Comparison of ENCODE assay signal across 8 cellular contexts in genomic region chr15:43828061-43828657, GRCh38. TPM values are rescaled to one million over a fixed set of nuclear protein-coding genes. Genes with fewer than 3 reads are reported as not detected.
DNase-seq lines count a peak whose midpoint lies in the region; ATAC-seq and TF ChIP-seq lines count a peak whose summit lies in the region.

No MANE protein-coding gene starts in this region.

- intact Hi-C loops in MCF 10A (cut with micrococcal nuclease) (no loop called here), aorta (cut with DNase I) (no loop called here)

- TSS peak; percentile 23 for BruUV-seq in MCF 10A (replicated peaks; lab: Mats Ljungman, UMichigan)

- no peaks in the 10 kb centered on the region for H3K9me3 ChIP-seq in aorta (ENCODE audit: control insufficient read depth, low read length)

- H3K27me3 ChIP-seq in aorta (ENCODE audit: control insufficient read depth in 1 of 2, insufficient read depth in 2 of 2, low read length in 1 of 2) = no peaks in the 10 kb centered on the region

- peak overlapping the region; percentile 97 for H3K4me3 ChIP-seq in GM08714 (ENCODE audit: low read length)
- no peak overlapping the region for H3K4me3 ChIP-seq in aorta (ENCODE audit: low read length in 2 of 2)

- peak overlapping the region; percentile 64 for H3K27ac Mint-ChIP-seq in MCF 10A (ENCODE audit: low read depth, unreplicated experiment)
- peak overlapping the region; percentile 21 for H3K27ac Mint-ChIP-seq in osteocyte (ENCODE audit: unreplicated experiment)

- DNase-seq in NAMALWA (ENCODE audit: low spot score) (peak; percentile 71), MCF 10A (ENCODE audit: unreplicated experiment) (peak; percentile 6), osteocyte (ENCODE audit: extremely low spot score, unreplicated experiment) (peak; percentile 13), HUDEP-2 (lab: John Stamatoyannopoulos, UW; ENCODE audit: unreplicated experiment in 76 of 76) (no peak), 8988T (no peak), NCI-H524 treated with DMSO at 0.1 percent for 48 hours (lab: John Stamatoyannopoulos, UW) (no peak), aorta (no peak)

- H3K27ac ChIP-seq in aorta (ENCODE audit: low read depth in 1 of 2, low read length in 2 of 2) = no peak overlapping the region

- peaks cover 19% of the 10 kb centered on the region for H3K36me3 Mint-ChIP-seq in MCF 10A (ENCODE audit: insufficient read depth, unreplicated experiment)
- H3K36me3 Mint-ChIP-seq in osteocyte (ENCODE audit: unreplicated experiment) = no peaks in the 10 kb centered on the region

- 50 to 59% methylated on average over 6 of the region's 6 CpGs for WGBS in aorta, 2 donors

- no peak for TF ChIP-seq CTCF in MCF 10A (IDR thresholded peaks at IDR 0.05; ENCODE audit: unreplicated experiment)
- TF ChIP-seq CTCF in osteocyte (IDR thresholded peaks at IDR 0.05) = no peak

- no peaks in the 10 kb centered on the region for H3K4me1 ChIP-seq in aorta (ENCODE audit: control insufficient read depth in 1 of 2, insufficient read depth in 2 of 2, low read length in 2 of 2)

- H3K36me3 ChIP-seq in aorta (ENCODE audit: control insufficient read depth in 1 of 2, insufficient read depth in 2 of 2, low read length in 1 of 2) = no peaks in the 10 kb centered on the region

- H3K4me3 Mint-ChIP-seq in MCF 10A (ENCODE audit: unreplicated experiment) (peak overlapping the region; percentile 84), osteocyte (ENCODE audit: unreplicated experiment) (peak overlapping the region; percentile 81)

- CTCF ChIA-PET in MCF 10A (lab: Yijun Ruan, JAX) = interaction anchor here (1.2 kb wide), 1 partner anchor 51 kb away, joined by 5 read pairs; the partner anchor contains the start of gene ELL3

- POLR2A ChIA-PET in MCF 10A (lab: Yijun Ruan, JAX) = interaction anchor here (0.7 to 8.7 kb wide), 5 partner anchors 14 to 256 kb away, joined by 3 to 99 read pairs (median 4); partner anchors contain the start of genes ELL3, HYPK and SERINC4

- H3K27me3 Mint-ChIP-seq in MCF 10A (ENCODE audit: insufficient read depth, unreplicated experiment) (no peaks in the 10 kb centered on the region), osteocyte (ENCODE audit: unreplicated experiment) (no peaks in the 10 kb centered on the region)

- H3K9me3 Mint-ChIP-seq in MCF 10A (ENCODE audit: unreplicated experiment) (no peaks in the 10 kb centered on the region), osteocyte (ENCODE audit: unreplicated experiment) (no peaks in the 10 kb centered on the region)

- ATAC-seq in aorta (ENCODE audit: low FRiP score) = no peak

- H3K4me1 Mint-ChIP-seq in MCF 10A (ENCODE audit: insufficient read depth, unreplicated experiment) = peaks cover 6% of the 10 kb centered on the region
- peaks cover 38% of the 10 kb centered on the region for H3K4me1 Mint-ChIP-seq in osteocyte (ENCODE audit: unreplicated experiment)

RNA-seq across cellular contexts. Expression of gene WDR76, which starts 1.4 kb away (rescaled TPM):
- total RNA-seq in MCF 10A (2022) (3.0 and 6.9 TPM in 2 replicates), osteocyte (6.0 and 7.6 TPM in 2 replicates), aorta (1 to 10 TPM; 4.8 to 6.5 TPM)
- 1 to 10 TPM; 1.9 to 3.4 TPM for polyA plus RNA-seq in aorta

RNA-seq across cellular contexts. Expression of gene MFAP1, which starts 3.7 kb away (rescaled TPM):
- total RNA-seq in MCF 10A (2022) = 23.0 and 26.5 TPM in 2 replicates
- total RNA-seq in osteocyte = 29.6 and 30.2 TPM in 2 replicates
- total RNA-seq in aorta = 10 to 100 TPM; 20.1 to 20.6 TPM
- 10 to 100 TPM; 13.7 to 19.2 TPM for polyA plus RNA-seq in aorta

RNA-seq across cellular contexts. Expression of gene HYPK, which starts 27.8 kb away (rescaled TPM):
- 31.1 and 34.5 TPM in 2 replicates for total RNA-seq in MCF 10A (2022)
- 13.7 and 14.0 TPM in 2 replicates for total RNA-seq in osteocyte
- total RNA-seq in aorta = 10 to 100 TPM; 12.6 to 16.3 TPM
- 10 to 100 TPM in 1 of 2 donors, 1 to 10 TPM in 1; 3.0 to 31.6 TPM for polyA plus RNA-seq in aorta

RNA-seq across cellular contexts. Expression of gene SERINC4, which starts 28.1 kb away (rescaled TPM):
- 0.20 TPM in 1 of 2 replicates, not detected in the other for total RNA-seq in MCF 10A (2022)
- total RNA-seq in osteocyte = not detected in 2 replicates
- total RNA-seq in aorta = not detected
- under 1 TPM; 0.43 to 0.88 TPM for polyA plus RNA-seq in aorta

RNA-seq across cellular contexts. Expression of gene SERF2, which starts 36.0 kb away (rescaled TPM):
- 697 and 717 TPM in 2 replicates for total RNA-seq in MCF 10A (2022)
- total RNA-seq in osteocyte = 1,268 and 1,325 TPM in 2 replicates
- total RNA-seq in aorta = 100 to 1,000 TPM; 733 to 789 TPM
- polyA plus RNA-seq in aorta = 1,000 to 10,000 TPM; 1,795 to 2,327 TPM

Comparison
In these comparisons a context has a peak if more than half of its experiments do, and no peak if none do; other contexts are left out.
1. DNase-seq: peak in NAMALWA (single experiment), MCF 10A (single experiment) and osteocyte (single experiment); none in HUDEP-2 (0 of 76), 8988T (single experiment), NCI-H524 treated with DMSO at 0.1 percent for 48 hours (single experiment) and aorta (0 of 2).